Comparison of ENCODE assay signal across 10 cellular contexts in genomic region chr10:116853287-116853686, GRCh38. TPM values are rescaled to one million over a fixed set of nuclear protein-coding genes. Genes with fewer than 3 reads are reported as not detected.
"Had no signal": no experiment of that assay in that cellular context is flagged by ENCODE, and none has a peak within 500 bp of the region (broad histone marks: within the 10 kb centered on the region; RNA-seq: fewer than 3 reads in every experiment).

No MANE protein-coding gene starts in this region.

- ATAC-seq: HepG2, K562 had no signal

- H3K36me3 Mint-ChIP-seq: IgD-negative memory B cell had no signal

- H3K4me3 ChIP-seq: K562 had no signal

- H3K4me2 ChIP-seq: KMS-11 had no signal

- H3K9ac ChIP-seq: KMS-11 had no signal

- H3K27ac ChIP-seq: HL-60, KMS-11 had no signal

- H3K27ac Mint-ChIP-seq: IgD-negative memory B cell had no signal

- DNase-seq: IMR-90, KBM-7, KG1 had no signal

RNA-seq across cellular contexts. Expression of gene ENO4, which starts 4.0 kb away (rescaled TPM):
- total RNA-seq: HepG2, HT-29, HT1080, K562 had no signal
- polyA plus RNA-seq: HepG2 had no signal
